Comparison of ENCODE assay signal across 7 cellular contexts in genomic region chr12:98397323-98398105, GRCh38.
DNase-seq lines count a peak whose midpoint lies in the region; ATAC-seq and TF ChIP-seq lines count a peak whose summit lies in the region.

No MANE protein-coding gene starts in this region.

- intact Hi-C loops in sciatic nerve (cut with DNase I): no loop called here

- TF ChIP-seq CTCF in astrocyte of the cerebellum (IDR thresholded peaks at IDR 0.05; ENCODE audit: low read depth, low read length, missing control alignments): peak; percentile 82

- peak; percentile 87 for DNase-seq in NCI-H1436 treated with DMSO at 0.1 percent for 48 hours (lab: John Stamatoyannopoulos, UW)
- peak; percentile 74 for DNase-seq in T-helper 9 cell
- peak; percentile 59 for DNase-seq in astrocyte of the cerebellum (ENCODE audit: low read depth)
- peak in 49 of 51 donors; percentile 9 to 92 (median 60) for DNase-seq in hypothalamus (lab: John Stamatoyannopoulos, UW)
- peak; percentile 92 for DNase-seq in sciatic nerve (ENCODE audit: low spot score)

- in situ Hi-C loops in astrocyte of the cerebellum (cut with HindIII; ENCODE audit: low sequenced_read_pairs): no loop called here

- peak; percentile 83 for ATAC-seq in GM18499 (IDR thresholded peaks at IDR 0.05; ENCODE audit: insufficient read depth, unreplicated experiment)
- peak; percentile 90 for ATAC-seq in HG02885 (IDR thresholded peaks at IDR 0.05; ENCODE audit: poor library complexity, unreplicated experiment)
- ATAC-seq in sciatic nerve: peak; percentile 97

- H3K4me3 ChIP-seq in astrocyte of the cerebellum (ENCODE audit: low read depth, low read length): peak overlapping the region; percentile 20

Comparison
In these comparisons a context has a peak if more than half of its experiments do, and no peak if none do; other contexts are left out.
1. Peak in every context shown above with its lines: DNase-seq, ATAC-seq and H3K4me3 ChIP-seq.